ENCODE assay signal across 8 cellular contexts in the genomic region with DNA sequence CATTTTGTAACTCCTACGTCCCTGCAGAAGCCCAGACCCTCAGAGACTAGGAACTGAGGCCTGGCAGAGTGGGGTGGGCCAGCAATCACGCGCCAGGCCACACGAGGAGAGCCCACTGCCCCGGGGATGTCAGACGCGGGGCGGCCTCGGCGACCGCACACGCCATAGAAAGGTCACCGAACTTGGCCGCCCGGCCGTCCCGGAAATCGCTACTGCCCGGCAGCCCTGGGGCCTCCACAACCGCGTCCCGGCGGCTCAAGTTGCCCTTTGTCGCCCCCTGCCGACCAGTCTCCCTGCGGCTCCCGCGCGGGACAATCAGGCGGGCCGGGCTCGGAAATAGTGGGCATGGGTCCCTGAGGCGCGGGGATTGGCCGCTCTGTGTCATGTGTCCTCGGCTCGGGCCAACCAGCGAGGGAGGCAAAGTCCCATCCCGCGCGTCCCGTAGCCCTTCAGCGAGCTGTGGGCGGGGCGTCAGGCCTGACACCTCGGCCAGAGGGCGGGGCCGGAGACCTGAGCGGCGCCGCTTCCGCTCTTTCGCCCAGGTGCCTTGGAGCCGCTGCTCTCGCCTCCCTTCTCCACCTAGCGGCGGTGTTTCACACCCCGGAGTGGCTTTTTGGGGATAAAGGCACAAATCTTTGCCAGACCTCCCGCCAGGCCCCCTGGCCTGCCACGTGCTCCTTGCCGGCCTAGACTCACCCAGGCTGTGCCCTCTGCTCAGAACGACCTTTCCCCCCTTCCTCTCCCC. TPM values are rescaled to one million over a fixed set of nuclear protein-coding genes. Genes with fewer than 3 reads are reported as not detected.
DNase-seq lines count a peak whose midpoint lies in the region; ATAC-seq and TF ChIP-seq lines count a peak whose summit lies in the region.

No MANE protein-coding gene starts in this region.

- DNase-seq in DND-41 (peak; percentile 99), Panc1 (ENCODE audit: low read depth, low spot score) (peak; percentile 78), activated T-helper 1 cell treated with Interleukin-2 at 50 U/mL for 16 hours (ENCODE audit: low read depth) (peak; percentile 99), esophagus squamous epithelium (lab: John Stamatoyannopoulos, UW) (peak; percentile 97), naive B cell (peak; percentile 100)

- H3K36me3 Mint-ChIP-seq in naive B cell, result no peaks in the 10 kb centered on the region
- no peaks in the 10 kb centered on the region for H3K36me3 Mint-ChIP-seq in stimulated activated memory B cell treated with anti-CD40 and anti-IgM and Interleukin-4, amounts not matched to agents 10 μg/mL and 1 μg/mL and 100 μg/mL, for 72 hours

- H3K9me3 Mint-ChIP-seq in naive B cell, result no peaks in the 10 kb centered on the region
- no peaks in the 10 kb centered on the region for H3K9me3 Mint-ChIP-seq in stimulated activated memory B cell treated with anti-CD40 and anti-IgM and Interleukin-4, amounts not matched to agents 10 μg/mL and 1 μg/mL and 100 μg/mL, for 72 hours

- no peaks in the 10 kb centered on the region for H3K27me3 ChIP-seq in DND-41 (ENCODE audit: insufficient read depth, low read length, poor library complexity)
- no peaks in the 10 kb centered on the region for H3K27me3 ChIP-seq in KMS-11 (ENCODE audit: insufficient read depth, low read depth)
- no peaks in the 10 kb centered on the region for H3K27me3 ChIP-seq in Panc1 (ENCODE audit: control insufficient read depth, insufficient read depth, low read length)
- no peaks in the 10 kb centered on the region for H3K27me3 ChIP-seq in esophagus squamous epithelium

- peak overlapping the region; percentile 49 to 95 (median 85) for H3K27ac Mint-ChIP-seq in naive B cell
- H3K27ac Mint-ChIP-seq in stimulated activated memory B cell treated with anti-CD40 and anti-IgM and Interleukin-4, amounts not matched to agents 10 μg/mL and 1 μg/mL and 100 μg/mL, for 72 hours, result peak overlapping the region; percentile 85

- peaks cover 7 to 9% (median 9%) of the 10 kb centered on the region in 3 donors for H3K4me1 Mint-ChIP-seq in naive B cell
- peaks cover 8% of the 10 kb centered on the region for H3K4me1 Mint-ChIP-seq in stimulated activated memory B cell treated with anti-CD40 and anti-IgM and Interleukin-4, amounts not matched to agents 10 μg/mL and 1 μg/mL and 100 μg/mL, for 72 hours

- 0 out of 2 replicates have a peak, but pooled peaks cover 4% of the 10 kb centered on the region for H3K36me3 ChIP-seq in DND-41 (ENCODE audit: insufficient read depth, low read length)
- H3K36me3 ChIP-seq in KMS-11 (ENCODE audit: insufficient read depth), result no peaks in the 10 kb centered on the region
- no peaks in the 10 kb centered on the region for H3K36me3 ChIP-seq in Panc1 (ENCODE audit: control insufficient read depth, insufficient read depth, low read length)
- H3K36me3 ChIP-seq in esophagus squamous epithelium, result no peaks in the 10 kb centered on the region

- no TSS peak for BruUV-seq in Panc1 (replicated peaks; lab: Mats Ljungman, UMichigan)

- peak overlapping the region; percentile 80 for H3K4me2 ChIP-seq in DND-41 (ENCODE audit: insufficient read depth, low read length)
- peak overlapping the region; percentile 85 for H3K4me2 ChIP-seq in KMS-11

- POLR2A ChIA-PET in Panc1 (lab: Charles Lee), result interaction anchor here (0.6 kb wide), 2 partner anchors 205 to 234 kb away, joined by 3 read pairs; no protein-coding TSS in a partner anchor

- H2AFZ ChIP-seq in DND-41 (ENCODE audit: low read depth, low read length) (peak overlapping the region; percentile 83), KMS-11 (ENCODE audit: low read depth) (peak overlapping the region; percentile 97)

- in situ Hi-C loops in Panc1 (cut with HindIII; ENCODE audit: low pct_unique_long_range_greater_than_20kb, low sequenced_read_pairs), result no loop called here

- H3K4me1 ChIP-seq in DND-41 (ENCODE audit: insufficient read depth, low read length) (peaks cover 25% of the 10 kb centered on the region), KMS-11 (ENCODE audit: low read depth, poor library complexity, severe bottlenecking) (peaks cover 11% of the 10 kb centered on the region), Panc1 (ENCODE audit: control insufficient read depth, insufficient read depth, low read length) (peaks cover 8% of the 10 kb centered on the region), esophagus squamous epithelium (peaks cover 19 to 51% (median 22%) of the 10 kb centered on the region in 3 donors)

- ATAC-seq in DND-41 (ENCODE audit: insufficient read depth, low read depth), result peak; percentile 99
- ATAC-seq in GM21737 (IDR thresholded peaks at IDR 0.05; ENCODE audit: unreplicated experiment), result peak; percentile 98
- peak; percentile 99 for ATAC-seq in Panc1
- peak; percentile 97 to 99 for ATAC-seq in naive B cell (ENCODE audit: low read depth in 2 of 2)
- peak; percentile 100 for ATAC-seq in stimulated activated memory B cell treated with anti-CD40 and anti-IgM and Interleukin-4, amounts not matched to agents 10 μg/mL and 1 μg/mL and 100 μg/mL, for 72 hours

- peak overlapping the region; percentile 47 to 89 (median 71) for H3K4me3 Mint-ChIP-seq in naive B cell
- peak overlapping the region; percentile 72 for H3K4me3 Mint-ChIP-seq in stimulated activated memory B cell treated with anti-CD40 and anti-IgM and Interleukin-4, amounts not matched to agents 10 μg/mL and 1 μg/mL and 100 μg/mL, for 72 hours

- H3K4me3 ChIP-seq in DND-41 (ENCODE audit: low read depth in 1 of 2, low read length in 2 of 2) (peak overlapping the region; percentile 20 to 64; a peak in 3 of 4 replicates), KMS-11 (IDR thresholded peaks at IDR 0.05; ENCODE audit: insufficient read depth, low read depth, low read length) (no peak overlapping the region), Panc1 (ENCODE audit: low read depth in 2 of 2, low read length in 2 of 2) (peak overlapping the region; percentile 40 to 57), esophagus squamous epithelium (peak overlapping the region; percentile 31 to 67 (median 46))

- H3K27ac ChIP-seq in DND-41 (ENCODE audit: low read length), result peak overlapping the region; percentile 93
- peak overlapping the region; percentile 72 for H3K27ac ChIP-seq in KMS-11
- H3K27ac ChIP-seq in Panc1 (ENCODE audit: low read length), result peak overlapping the region; percentile 89
- H3K27ac ChIP-seq in esophagus squamous epithelium, result peak overlapping the region; percentile 93 to 94 (median 94)

- H3K9me3 ChIP-seq in DND-41 (ENCODE audit: insufficient read depth, low read length, severe bottlenecking) (no peaks in the 10 kb centered on the region), Panc1 (ENCODE audit: control insufficient read depth, insufficient read depth, low read depth, low read length) (no peaks in the 10 kb centered on the region), esophagus squamous epithelium (no peaks in the 10 kb centered on the region)

- TF ChIP-seq CTCF in DND-41 (IDR thresholded peaks at IDR 0.05; ENCODE audit: borderline replicate concordance, extremely low read depth, low read length, poor library complexity, severe bottlenecking) (peak; percentile 82), KMS-11 (conservative IDR thresholded peaks at IDR 0.05; ENCODE audit: low read depth, low read length) (peak; percentile 71), Panc1 (IDR thresholded peaks at IDR 0.05) (peak; percentile 90), esophagus squamous epithelium (IDR thresholded peaks at IDR 0.05) (peak; percentile 81 to 98 (median 95))

- intact Hi-C loops in Panc1 (cut with micrococcal nuclease; ENCODE audit: unreplicated experiment), result no loop called here
- intact Hi-C loops in esophagus squamous epithelium (cut with DNase I), result loop anchor here (5.0 kb wide), 1 partner anchor 211 kb away; no protein-coding TSS in a partner anchor

- H4K20me1 ChIP-seq in DND-41 (ENCODE audit: insufficient read depth, low read length), result no peaks in the 10 kb centered on the region
- no peaks in the 10 kb centered on the region for H4K20me1 ChIP-seq in KMS-11 (ENCODE audit: insufficient read depth)

- H3K9ac ChIP-seq in DND-41 (ENCODE audit: low read depth, low read length) (peak overlapping the region; percentile 90), KMS-11 (peak overlapping the region; percentile 70)

- 2 to 5% methylated on average over 7 to 16 of the region's 62 CpGs for WGBS in esophagus squamous epithelium, 2 donors

- H3K79me2 ChIP-seq in DND-41 (ENCODE audit: insufficient read depth, low read length) (peaks cover 11% of the 10 kb centered on the region), KMS-11 (ENCODE audit: insufficient read depth, low read depth) (no peaks in the 10 kb centered on the region)

- peak in 1 of 4 donors; percentile 52 for TF ChIP-seq POLR2A in esophagus squamous epithelium (IDR thresholded peaks at IDR 0.05)

- H3K27me3 Mint-ChIP-seq in naive B cell, result no peaks in the 10 kb centered on the region
- H3K27me3 Mint-ChIP-seq in stimulated activated memory B cell treated with anti-CD40 and anti-IgM and Interleukin-4, amounts not matched to agents 10 μg/mL and 1 μg/mL and 100 μg/mL, for 72 hours, result no peaks in the 10 kb centered on the region

- CTCF ChIA-PET in Panc1 (lab: Charles Lee), result interaction anchor here (0.6 to 1.4 kb wide), 4 partner anchors 36 to 88 kb away, joined by 3 to 7 read pairs (median 4); no protein-coding TSS in a partner anchor

RNA-seq across cellular contexts. Expression of a gene that starts 33.4 kb away (rescaled TPM):
- total RNA-seq in Panc1 (2021; ENCODE audit: unreplicated experiment), result 4.9 TPM
- 10.8 TPM for polyA plus RNA-seq in Panc1 (2012; ENCODE audit: insufficient read length)
- total RNA-seq in esophagus squamous epithelium, result 100 to 1,000 TPM in 1 of 4 donors, 10 to 100 TPM in 3; 23.8 to 116 (median 27.3) TPM
- 1 to 10 TPM in 3 of 6 donors, under 1 TPM in 3; 0.29 to 3.6 (median 0.96) TPM for polyA plus RNA-seq in naive B cell (ENCODE audit: low read depth in 6 of 6)

RNA-seq across cellular contexts. Expression of a gene that starts 46.1 kb away (rescaled TPM):
- total RNA-seq in Panc1 (2021; ENCODE audit: unreplicated experiment) (71.3 TPM), esophagus squamous epithelium (10 to 100 TPM; 30.6 to 46.5 (median 33.5) TPM)
- 39.7 TPM for polyA plus RNA-seq in Panc1 (2012; ENCODE audit: insufficient read length)
- 10 to 100 TPM; 12.7 to 25.0 (median 18.7) TPM for polyA plus RNA-seq in naive B cell (ENCODE audit: low read depth in 6 of 6)
